13 cellular contexts compared by ENCODE assay signal in the genomic region with DNA sequence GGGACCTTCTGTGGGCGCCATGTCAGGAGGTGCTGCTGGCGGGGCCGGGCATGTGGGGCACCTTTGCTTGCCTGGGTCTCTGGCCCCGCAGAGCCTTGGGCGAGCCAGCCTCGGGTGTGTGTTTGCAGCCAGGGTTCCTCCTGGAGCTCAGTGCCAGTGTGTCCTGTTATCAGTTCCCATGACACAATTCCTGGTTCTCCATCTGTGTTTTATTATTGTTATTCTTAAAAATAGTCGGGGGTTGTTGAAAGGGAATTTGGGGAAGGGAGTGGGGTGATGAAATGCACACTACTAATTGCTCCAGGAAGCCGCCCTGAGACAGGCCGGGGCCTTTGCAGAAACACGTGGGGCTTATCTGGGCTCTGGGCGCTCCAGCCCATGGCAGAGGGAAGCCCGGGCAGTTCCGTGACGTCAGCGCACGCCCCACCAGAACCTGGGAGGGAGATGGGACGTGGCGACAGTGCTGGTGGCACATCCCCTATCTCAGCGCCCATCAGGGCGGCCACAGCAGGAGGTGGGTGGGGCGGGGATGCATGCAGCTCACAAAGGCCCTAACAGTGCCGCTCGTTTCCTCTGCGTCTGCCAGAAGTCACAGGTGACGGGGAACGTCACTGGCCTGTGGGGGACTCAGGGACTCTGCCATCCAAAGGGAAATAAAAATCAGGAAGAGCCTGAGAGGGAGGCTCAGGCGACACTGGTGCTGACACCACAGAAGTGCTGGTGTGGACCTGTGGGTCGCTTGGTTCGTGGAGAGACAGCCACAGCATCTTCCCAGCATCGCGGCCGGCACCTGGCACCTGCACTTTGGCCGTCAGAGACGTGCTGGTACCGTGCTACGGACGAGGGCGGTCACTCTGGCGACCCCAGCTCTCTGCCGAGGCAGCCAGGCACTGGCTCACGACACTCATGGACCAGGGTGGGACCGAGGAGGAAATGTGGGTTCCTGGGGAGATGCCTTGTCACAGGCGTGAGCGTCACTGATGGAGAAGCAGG.
DNase-seq lines count a peak whose midpoint lies in the region; ATAC-seq and TF ChIP-seq lines count a peak whose summit lies in the region.
"Had no signal": no experiment of that assay in that cellular context is flagged by ENCODE, and none has a peak within 500 bp of the region (broad histone marks: within the 10 kb centered on the region; RNA-seq: fewer than 3 reads in every experiment).

No MANE protein-coding gene starts in this region.

- no peak overlapping the region for H3K4me3 ChIP-seq in skin epidermis
- H3K4me3 ChIP-seq: A549, cardiac muscle cell, vagina had no signal

- H3K4me3 Mint-ChIP-seq in activated B cell treated with CpG ODN at 0.5 μM for 24 hours, result no peak overlapping the region
- H3K4me3 Mint-ChIP-seq: activated CD8-positive, alpha-beta memory T cell treated with anti-CD3 and anti-CD28 coated beads, Interleukin-2, amount 10 ng/mL, durations not matched to agents 7 days and 5 days had no signal

- DNase-seq in activated CD4-positive, CD25-positive, alpha-beta regulatory T cell treated with anti-CD3 and anti-CD28 coated beads, Interleukin-2, amount 50 U/mL, for 72 hours, result peak; percentile 28
- peak; percentile 14 for DNase-seq in activated B cell treated with CpG ODN at 0.5 μM for 24 hours
- peak; percentile 86 for DNase-seq in left cardiac atrium
- no peak for DNase-seq in DMS53 treated with DMSO at 0.1 percent for 48 hours (lab: John Stamatoyannopoulos, UW; ENCODE audit: unreplicated experiment)
- DNase-seq in NCI-H2029 (lab: John Stamatoyannopoulos, UW), result no peak
- no peak for DNase-seq in H4 (ENCODE audit: low spot score)
- DNase-seq: activated CD8-positive, alpha-beta memory T cell treated with anti-CD3 and anti-CD28 coated beads, Interleukin-2, amount 10 ng/mL, durations not matched to agents 7 days and 5 days; NCI-H2029 treated with DMSO at 0.1 percent for 48 hours had no signal

- peak overlapping the region; percentile 27 for H3K27ac Mint-ChIP-seq in activated B cell treated with CpG ODN at 0.5 μM for 24 hours
- H3K27ac Mint-ChIP-seq: activated CD8-positive, alpha-beta memory T cell treated with anti-CD3 and anti-CD28 coated beads, Interleukin-2, amount 10 ng/mL, durations not matched to agents 7 days and 5 days had no signal

- POLR2A ChIA-PET in activated B cell treated with CpG ODN at 0.5 μM for 24 hours (lab: Charles Lee), result interaction anchor here (1.1 to 1.6 kb wide), 2 partner anchors 62 to 148 kb away, joined by 3 to 5 read pairs; no protein-coding TSS in a partner anchor

- H3K9me3 Mint-ChIP-seq in activated B cell treated with CpG ODN at 0.5 μM for 24 hours, result no peaks in the 10 kb centered on the region

- no peak for ATAC-seq in activated CD4-positive, CD25-positive, alpha-beta regulatory T cell treated with anti-CD3 and anti-CD28 coated beads, Interleukin-2, amount 50 U/mL, for 24 hours
- ATAC-seq in activated B cell treated with CpG ODN at 0.5 μM for 24 hours (ENCODE audit: low read depth), result no peak
- ATAC-seq in left cardiac atrium, result peak; percentile 51 to 67
- ATAC-seq: A549; activated CD8-positive, alpha-beta memory T cell treated with anti-CD3 and anti-CD28 coated beads, Interleukin-2, amount 10 ng/mL, durations not matched to agents 7 days and 5 days had no signal

- no peaks in the 10 kb centered on the region for H3K27me3 Mint-ChIP-seq in activated B cell treated with CpG ODN at 0.5 μM for 24 hours
- H3K27me3 Mint-ChIP-seq: activated CD8-positive, alpha-beta memory T cell treated with anti-CD3 and anti-CD28 coated beads, Interleukin-2, amount 10 ng/mL, durations not matched to agents 7 days and 5 days had no signal

- peaks cover 35% of the 10 kb centered on the region for H3K36me3 Mint-ChIP-seq in activated B cell treated with CpG ODN at 0.5 μM for 24 hours (ENCODE audit: low read depth)

- CTCF ChIA-PET in activated B cell treated with CpG ODN at 0.5 μM for 24 hours (lab: Charles Lee), result interaction anchor here (1.2 to 6.9 kb wide), 3 partner anchors 61 to 147 kb away, joined by 3 to 99 read pairs (median 3); no protein-coding TSS in a partner anchor

- intact Hi-C loops in activated B cell treated with CpG ODN at 0.5 μM for 24 hours (cut with micrococcal nuclease) (loop anchor here (10.0 kb wide), 2 partner anchors 462 to 618 kb away; a partner anchor contains a TSS), left cardiac atrium (cut with DNase I) (loop anchor here in 1 of 2 donors (5.0 to 10.0 kb wide), 4 partner anchors 62 to 149 kb away; a partner anchor contains a TSS)

- peaks cover 40% of the 10 kb centered on the region for H3K4me1 Mint-ChIP-seq in activated B cell treated with CpG ODN at 0.5 μM for 24 hours

- TF ChIP-seq CTCF in activated B cell treated with CpG ODN at 0.5 μM for 24 hours (IDR thresholded peaks at IDR 0.05), result no peak

- H3K27ac ChIP-seq in skin epidermis, result peak overlapping the region in 11 of 21 experiments; percentile 5 to 65 (median 46)
- H3K27ac ChIP-seq: A549, cardiac muscle cell, vagina had no signal

Comparison
In these comparisons a context has a peak if more than half of its experiments do, and no peak if none do; other contexts are left out.
1. DNase-seq: peak in activated CD4-positive, CD25-positive, alpha-beta regulatory T cell treated with anti-CD3 and anti-CD28 coated beads, Interleukin-2, amount 50 U/mL, for 72 hours (single experiment), activated B cell treated with CpG ODN at 0.5 μM for 24 hours (single experiment) and left cardiac atrium (single experiment); none in DMS53 treated with DMSO at 0.1 percent for 48 hours (single experiment), NCI-H2029 (single experiment) and H4 (single experiment).
2. ATAC-seq: peak in left cardiac atrium (2 of 2); none in activated CD4-positive, CD25-positive, alpha-beta regulatory T cell treated with anti-CD3 and anti-CD28 coated beads, Interleukin-2, amount 50 U/mL, for 24 hours (0 of 2) and activated B cell treated with CpG ODN at 0.5 μM for 24 hours (single experiment).